In genomic region chr1:1022322-1023090, GRCh38 we compare ENCODE assay signal across 16 cellular contexts. TPM values are rescaled to one million over a fixed set of nuclear protein-coding genes. Genes with fewer than 3 reads are reported as not detected.
DNase-seq lines count a peak whose midpoint lies in the region; ATAC-seq and TF ChIP-seq lines count a peak whose summit lies in the region.
"Had no signal": no experiment of that assay in that cellular context is flagged by ENCODE, and none has a peak within 500 bp of the region (broad histone marks: within the 10 kb centered on the region; RNA-seq: fewer than 3 reads in every experiment).

No MANE protein-coding gene starts in this region.

- H3K4me1 ChIP-seq in RWPE2 (ENCODE audit: insufficient read depth, poor library complexity, severe bottlenecking): peaks cover 29% of the 10 kb centered on the region

- H3K4me3 Mint-ChIP-seq in activated naive CD8-positive, alpha-beta T cell treated with anti-CD3 and anti-CD28 coated beads, Interleukin-2, amount 10 ng/mL, durations not matched to agents 7 days and 5 days: peak overlapping the region; percentile 1
- H3K4me3 Mint-ChIP-seq in activated naive CD8-positive, alpha-beta T cell treated with anti-CD3 and anti-CD28 coated beads for 36 hours: no peak overlapping the region

- no peaks in the 10 kb centered on the region for H3K9me3 ChIP-seq in RWPE2 (ENCODE audit: severe bottlenecking)
- H3K9me3 ChIP-seq: SK-N-SH had no signal

- DNase-seq in activated naive CD8-positive, alpha-beta T cell treated with anti-CD3 and anti-CD28 coated beads, Interleukin-2, amount 10 ng/mL, durations not matched to agents 7 days and 5 days: no peak
- no peak for DNase-seq in activated naive CD8-positive, alpha-beta T cell treated with anti-CD3 and anti-CD28 coated beads for 36 hours
- DNase-seq in RWPE2 (ENCODE audit: low spot score) (no peak), erythroblast (lab: John Stamatoyannopoulos, UW) (peak; percentile 45 to 57), substantia nigra (lab: John Stamatoyannopoulos, UW) (no peak), activated gamma-delta T cell (lab: John Stamatoyannopoulos, UW) (no peak)
- DNase-seq: aorta; SK-N-SH; stimulated activated CD4-positive, alpha-beta T cell treated with anti-CD3 and anti-CD28 coated beads, Interleukin-2, amount 100 ng/mL, for 24 hours had no signal

- peaks cover 48% of the 10 kb centered on the region for H3K36me3 ChIP-seq in RWPE2 (ENCODE audit: low read depth)

- H3K4me1 Mint-ChIP-seq in activated naive CD8-positive, alpha-beta T cell treated with anti-CD3 and anti-CD28 coated beads, Interleukin-2, amount 10 ng/mL, durations not matched to agents 7 days and 5 days: peaks cover under 1% of the 10 kb centered on the region
- H3K4me1 Mint-ChIP-seq in activated naive CD8-positive, alpha-beta T cell treated with anti-CD3 and anti-CD28 coated beads for 36 hours: no peaks in the 10 kb centered on the region

- POLR2A ChIA-PET in activated naive CD8-positive, alpha-beta T cell treated with anti-CD3 and anti-CD28 coated beads, Interleukin-2, amount 10 ng/mL, durations not matched to agents 7 days and 5 days (lab: Charles Lee): interaction anchor here (0.7 to 1.0 kb wide), 2 partner anchors 9 to 353 kb away, joined by 3 read pairs; partner anchors contain the start of genes AURKAIP1 and ISG15

- peaks cover 2% of the 10 kb centered on the region for H3K27me3 Mint-ChIP-seq in activated naive CD8-positive, alpha-beta T cell treated with anti-CD3 and anti-CD28 coated beads, Interleukin-2, amount 10 ng/mL, durations not matched to agents 7 days and 5 days
- H3K27me3 Mint-ChIP-seq in activated naive CD8-positive, alpha-beta T cell treated with anti-CD3 and anti-CD28 coated beads for 36 hours: peaks cover 4% of the 10 kb centered on the region

- no peak for TF ChIP-seq POLR2A in erythroblast (IDR thresholded peaks at IDR 0.05; ENCODE audit: low read length)

- no peak overlapping the region for H3K27ac Mint-ChIP-seq in activated naive CD8-positive, alpha-beta T cell treated with anti-CD3 and anti-CD28 coated beads, Interleukin-2, amount 10 ng/mL, durations not matched to agents 7 days and 5 days
- no peak overlapping the region for H3K27ac Mint-ChIP-seq in activated naive CD8-positive, alpha-beta T cell treated with anti-CD3 and anti-CD28 coated beads for 36 hours
- H3K27ac Mint-ChIP-seq: activated T-helper 2 cell treated with anti-CD3 and anti-CD28 coated beads, Interferon-gamma antibody, Interleukin-2, Interleukin-4, amounts not matched to agents 10 μg/mL and 5 μg/mL and 100 μg/mL, durations not matched to agents 14 hours and 24 hours and 36 hours had no signal

- no peaks in the 10 kb centered on the region for H3K9me3 Mint-ChIP-seq in activated naive CD8-positive, alpha-beta T cell treated with anti-CD3 and anti-CD28 coated beads, Interleukin-2, amount 10 ng/mL, durations not matched to agents 7 days and 5 days
- no peaks in the 10 kb centered on the region for H3K9me3 Mint-ChIP-seq in activated naive CD8-positive, alpha-beta T cell treated with anti-CD3 and anti-CD28 coated beads for 36 hours
- H3K9me3 Mint-ChIP-seq: activated T-helper 2 cell treated with anti-CD3 and anti-CD28 coated beads, Interferon-gamma antibody, Interleukin-2, Interleukin-4, amounts not matched to agents 10 μg/mL and 5 μg/mL and 100 μg/mL, durations not matched to agents 14 hours and 24 hours and 36 hours had no signal

- TF ChIP-seq CTCF in RWPE2 (IDR thresholded peaks at IDR 0.05; ENCODE audit: poor library complexity, severe bottlenecking): no peak

- peaks cover under 1% of the 10 kb centered on the region for H3K36me3 Mint-ChIP-seq in activated naive CD8-positive, alpha-beta T cell treated with anti-CD3 and anti-CD28 coated beads, Interleukin-2, amount 10 ng/mL, durations not matched to agents 7 days and 5 days
- no peaks in the 10 kb centered on the region for H3K36me3 Mint-ChIP-seq in activated naive CD8-positive, alpha-beta T cell treated with anti-CD3 and anti-CD28 coated beads for 36 hours

- H3K4me3 ChIP-seq in RWPE2 (ENCODE audit: severe bottlenecking): peak overlapping the region; percentile 99

- H3K27ac ChIP-seq in RWPE2 (ENCODE audit: poor library complexity, severe bottlenecking): peak overlapping the region; percentile 96
- peak overlapping the region; percentile 82 for H3K27ac ChIP-seq in substantia nigra (ENCODE audit: low read depth, low read length, poor library complexity, severe bottlenecking)

- ATAC-seq in activated naive CD8-positive, alpha-beta T cell treated with anti-CD3 and anti-CD28 coated beads, Interleukin-2, amount 10 ng/mL, durations not matched to agents 7 days and 5 days (ENCODE audit: low read depth): no peak
- ATAC-seq in RWPE2 (ENCODE audit: low read depth) (no peak), HG02852 (IDR thresholded peaks at IDR 0.05; ENCODE audit: unreplicated experiment) (no peak), SK-N-SH treated with all-trans-retinoic acid at 6 μM for 48 hours (no peak)
- ATAC-seq: left lobe of liver had no signal

- H3K27me3 ChIP-seq in RWPE2 (ENCODE audit: insufficient read depth, poor library complexity, severe bottlenecking): no peaks in the 10 kb centered on the region

TF ChIP-seq in SK-N-SH treated with all-trans-retinoic acid at 6 μM for 48 hours, 23 proteins besides CTCF, POLR2A, EP300 and RAD21 (continues in another document):
- TF ChIP-seq GLIS3 (CRISPR knock-in tag; IDR thresholded peaks at IDR 0.05) (no peak), ZNF565 (CRISPR knock-in tag; conservative IDR thresholded peaks at IDR 0.05; ENCODE audit: low read depth) (no peak), CREB5 (CRISPR knock-in tag; IDR thresholded peaks at IDR 0.05; ENCODE audit: low read depth) (no peak), RARB (CRISPR knock-in tag; IDR thresholded peaks at IDR 0.05) (no peak), TCF4 (CRISPR knock-in tag; IDR thresholded peaks at IDR 0.05; ENCODE audit: borderline replicate concordance) (no peak), CSRNP3 (CRISPR knock-in tag; IDR thresholded peaks at IDR 0.05) (no peak), ISL1 (CRISPR knock-in tag; IDR thresholded peaks at IDR 0.05) (no peak), ZFP3 (CRISPR knock-in tag; IDR thresholded peaks at IDR 0.05) (no peak), ESRRG (CRISPR knock-in tag; IDR thresholded peaks at IDR 0.05) (no peak), TOX (CRISPR knock-in tag; IDR thresholded peaks at IDR 0.05; ENCODE audit: borderline replicate concordance) (no peak)

RNA-seq across cellular contexts. Expression of gene AGRN, which starts 2.6 kb away (rescaled TPM):
- total RNA-seq in activated naive CD8-positive, alpha-beta T cell treated with anti-CD3 and anti-CD28 coated beads, Interleukin-2, amount 10 ng/mL, durations not matched to agents 7 days and 5 days: 10 to 100 TPM; 18.8 to 19.3 TPM
- 10 to 100 TPM; 30.4 to 30.5 TPM for total RNA-seq in activated naive CD8-positive, alpha-beta T cell treated with anti-CD3 and anti-CD28 coated beads for 36 hours

RNA-seq across cellular contexts. Expression of gene ISG15, which starts 9.2 kb away (rescaled TPM):
- 100 to 1,000 TPM; 425 to 457 TPM for total RNA-seq in activated naive CD8-positive, alpha-beta T cell treated with anti-CD3 and anti-CD28 coated beads, Interleukin-2, amount 10 ng/mL, durations not matched to agents 7 days and 5 days
- total RNA-seq in activated naive CD8-positive, alpha-beta T cell treated with anti-CD3 and anti-CD28 coated beads for 36 hours: 10 to 100 TPM; 71.7 to 78.4 TPM

RNA-seq across cellular contexts. Expression of gene HES4, which starts 22.6 kb away (rescaled TPM):
- 1 to 10 TPM in 1 of 2 experiments, under 1 TPM in 1; 0.60 to 1.1 TPM for total RNA-seq in activated naive CD8-positive, alpha-beta T cell treated with anti-CD3 and anti-CD28 coated beads, Interleukin-2, amount 10 ng/mL, durations not matched to agents 7 days and 5 days
- total RNA-seq in activated naive CD8-positive, alpha-beta T cell treated with anti-CD3 and anti-CD28 coated beads for 36 hours: 1 to 10 TPM in 1 of 2 experiments, under 1 TPM in 1; 0.93 to 1.1 TPM

RNA-seq across cellular contexts. Expression of gene PERM1, which starts 40.6 kb away (rescaled TPM):
- total RNA-seq in activated naive CD8-positive, alpha-beta T cell treated with anti-CD3 and anti-CD28 coated beads, Interleukin-2, amount 10 ng/mL, durations not matched to agents 7 days and 5 days: not detected
- total RNA-seq in activated naive CD8-positive, alpha-beta T cell treated with anti-CD3 and anti-CD28 coated beads for 36 hours: not detected
- total RNA-seq: activated T-helper 2 cell treated with anti-CD3 and anti-CD28 coated beads, Interferon-gamma antibody, Interleukin-2, Interleukin-4, amounts not matched to agents 10 μg/mL and 5 μg/mL and 100 μg/mL, durations not matched to agents 14 hours and 24 hours and 36 hours; dermis blood vessel endothelial cell had no signal

RNA-seq across cellular contexts. Expression of gene RNF223, which starts 51.6 kb away (rescaled TPM):
- not detected for total RNA-seq in activated naive CD8-positive, alpha-beta T cell treated with anti-CD3 and anti-CD28 coated beads, Interleukin-2, amount 10 ng/mL, durations not matched to agents 7 days and 5 days
- total RNA-seq in activated naive CD8-positive, alpha-beta T cell treated with anti-CD3 and anti-CD28 coated beads for 36 hours: not detected
- total RNA-seq: activated T-helper 2 cell treated with anti-CD3 and anti-CD28 coated beads, Interferon-gamma antibody, Interleukin-2, Interleukin-4, amounts not matched to agents 10 μg/mL and 5 μg/mL and 100 μg/mL, durations not matched to agents 14 hours and 24 hours and 36 hours; aorta; dermis blood vessel endothelial cell; fibroblast of lung; left lobe of liver; temporal lobe had no signal

Comparison
In these comparisons a context has a peak if more than half of its experiments do, and no peak if none do; other contexts are left out.
1. RNA of gene ISG15, which starts 9.2 kb away (total RNA-seq): 425 to 457 TPM in activated naive CD8-positive, alpha-beta T cell treated with anti-CD3 and anti-CD28 coated beads, Interleukin-2, amount 10 ng/mL, durations not matched to agents 7 days and 5 days; 71.7 to 78.4 TPM in activated naive CD8-positive, alpha-beta T cell treated with anti-CD3 and anti-CD28 coated beads for 36 hours; every median in the first group is over 4 times any median in the second.
2. DNase-seq: peak in erythroblast (2 of 2); none in activated naive CD8-positive, alpha-beta T cell treated with anti-CD3 and anti-CD28 coated beads, Interleukin-2, amount 10 ng/mL, durations not matched to agents 7 days and 5 days (single experiment), activated naive CD8-positive, alpha-beta T cell treated with anti-CD3 and anti-CD28 coated beads for 36 hours (single experiment), RWPE2 (single experiment), substantia nigra (0 of 49) and activated gamma-delta T cell (single experiment).